In genomic region chr2:2273421-2273820, GRCh38 we compare ENCODE assay signal across 25 cellular contexts. TPM values are rescaled to one million over a fixed set of nuclear protein-coding genes. Genes with fewer than 3 reads are reported as not detected.
"Had no signal": no experiment of that assay in that cellular context is flagged by ENCODE, and none has a peak within 500 bp of the region (broad histone marks: within the 10 kb centered on the region; RNA-seq: fewer than 3 reads in every experiment).

No MANE protein-coding gene starts in this region.

- H3K27ac ChIP-seq: HL-60, KMS-11 had no signal

- H3K27me3 Mint-ChIP-seq: IgD-negative memory B cell had no signal

- H3K4me1 Mint-ChIP-seq: IgD-negative memory B cell had no signal

- DNase-seq: Kasumi-1, MV-4-11, NCI-H1092, NCI-H1105 treated with DMSO at 0.1 percent for 48 hours, NCI-H1417 treated with DMSO at 0.1 percent for 48 hours, NCI-H146, NCI-H1694 treated with DMSO at 0.1 percent for 48 hours, NCI-H1930, NCI-H2081, NCI-H2107, NCI-H2227 treated with DMSO at 0.1 percent for 48 hours, NCI-H524, NCI-H69, NCI-H774, Right ventricle myocardium superior, RPMI8226, SIG-M5, SK-N-SH, SW 1271 had no signal

- ATAC-seq: K562 had no signal

- H3K4me3 Mint-ChIP-seq: IgD-negative memory B cell had no signal

- H3K9me3 ChIP-seq: SK-N-SH had no signal

- H3K4me3 ChIP-seq: K562 had no signal

- H3K36me3 Mint-ChIP-seq: IgD-negative memory B cell had no signal

RNA-seq across cellular contexts. Expression of gene MYT1L, which starts 57.7 kb away (rescaled TPM):
- total RNA-seq: K562, M059J, NCI-H460, Right ventricle myocardium superior had no signal
- polyA plus RNA-seq: IgD-negative memory B cell, K562 had no signal
